ENCODE assay signal across 25 cellular contexts in the genomic region with DNA sequence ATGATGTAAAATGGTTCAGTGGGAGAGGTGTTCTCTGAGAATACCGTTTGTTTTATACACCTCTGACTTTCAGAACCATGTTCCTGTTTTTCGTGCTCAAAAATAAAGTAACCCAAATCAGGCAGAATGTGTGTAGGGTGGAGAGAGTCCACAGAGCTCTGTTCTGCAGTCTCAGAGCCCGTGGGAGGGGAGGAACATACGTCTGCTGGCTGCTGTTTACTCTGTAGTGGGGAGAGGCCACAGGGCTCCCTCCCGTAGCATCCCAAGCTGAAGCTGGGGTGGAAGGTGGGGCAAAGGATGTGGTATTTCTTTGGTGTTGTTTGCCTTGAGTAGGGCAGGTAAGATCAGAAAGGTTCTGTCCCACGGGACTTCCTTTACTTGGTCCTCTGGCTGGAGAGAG.
"Had no signal": no experiment of that assay in that cellular context is flagged by ENCODE, and none has a peak within 500 bp of the region (broad histone marks: within the 10 kb centered on the region; RNA-seq: fewer than 3 reads in every experiment).

No MANE protein-coding gene starts in this region.

- H3K4me1 Mint-ChIP-seq: mesothelial cell of epicardium; naive B cell; stimulated activated naive B cell treated with anti-CD40 and anti-IgM and Interleukin-4, amounts not matched to agents 10 μg/mL and 1 μg/mL and 100 μg/mL, for 72 hours had no signal

- H3K4me3 ChIP-seq: left lung, lower lobe of right lung, pancreas, prostate gland, right lobe of liver, skin epidermis, stomach, thoracic aorta, tibial artery, upper lobe of right lung had no signal

- H3K4me3 Mint-ChIP-seq: mesothelial cell of epicardium; naive B cell; natural killer cell treated with Interleukin-12 subunit alpha and Interleukin-12 subunit beta and Interleukin-15 and Interleukin-18, amount 100 ng/mL, for 72 hours; stimulated activated naive B cell treated with anti-CD40 and anti-IgM and Interleukin-4, amounts not matched to agents 10 μg/mL and 1 μg/mL and 100 μg/mL, for 72 hours had no signal

- H3K27me3 ChIP-seq: left lung, pancreas, right lobe of liver, stomach, tibial artery, upper lobe of right lung had no signal

- H3K9me3 ChIP-seq: left lung, lower lobe of right lung, pancreas, prostate gland, right lobe of liver, stomach, thoracic aorta, tibial artery, upper lobe of right lung had no signal

- ATAC-seq: left colon; left lung; lower lobe of right lung; natural killer cell treated with Interleukin-12 subunit alpha and Interleukin-12 subunit beta and Interleukin-15 and Interleukin-18, amount 100 ng/mL, for 72 hours; pancreas; right lobe of liver; stimulated activated naive B cell treated with anti-CD40 and anti-IgM and Interleukin-4, amounts not matched to agents 10 μg/mL and 1 μg/mL and 100 μg/mL, for 72 hours; stimulated activated naive CD8-positive, alpha-beta T cell treated with anti-CD3 and anti-CD28 coated beads, Interleukin-15, Interleukin-2, amounts not matched to agents 100 U/mL and 50 U/mL, for 24 hours; upper lobe of right lung had no signal

- H3K36me3 Mint-ChIP-seq: mesothelial cell of epicardium; naive B cell; natural killer cell treated with Interleukin-12 subunit alpha and Interleukin-12 subunit beta and Interleukin-15 and Interleukin-18, amount 100 ng/mL, for 72 hours; stimulated activated naive B cell treated with anti-CD40 and anti-IgM and Interleukin-4, amounts not matched to agents 10 μg/mL and 1 μg/mL and 100 μg/mL, for 72 hours had no signal

- H3K36me3 ChIP-seq: left lung, lower lobe of right lung, pancreas, prostate gland, right lobe of liver, stomach, thoracic aorta, tibial artery, upper lobe of right lung had no signal

- H3K27me3 Mint-ChIP-seq: naive B cell; natural killer cell treated with Interleukin-12 subunit alpha and Interleukin-12 subunit beta and Interleukin-15 and Interleukin-18, amount 100 ng/mL, for 72 hours; stimulated activated naive B cell treated with anti-CD40 and anti-IgM and Interleukin-4, amounts not matched to agents 10 μg/mL and 1 μg/mL and 100 μg/mL, for 72 hours had no signal

- FAIRE-seq: kidney, pancreas, urothelium cell line had no signal

- H3K27ac Mint-ChIP-seq: mesothelial cell of epicardium; naive B cell; natural killer cell treated with Interleukin-12 subunit alpha and Interleukin-12 subunit beta and Interleukin-15 and Interleukin-18, amount 100 ng/mL, for 72 hours; stimulated activated naive B cell treated with anti-CD40 and anti-IgM and Interleukin-4, amounts not matched to agents 10 μg/mL and 1 μg/mL and 100 μg/mL, for 72 hours had no signal

- H3K27ac ChIP-seq: left lung, lower lobe of right lung, pancreas, prostate gland, right lobe of liver, skin epidermis, stomach, thoracic aorta, tibial artery, upper lobe of right lung had no signal

- H3K4me1 ChIP-seq: left lung, lower lobe of right lung, pancreas, prostate gland, right lobe of liver, stomach, tibial artery had no signal

- DNase-seq: hippocampal formation; kidney; left colon; left lung; lower lobe of right lung; mesendoderm; naive B cell; pancreas; right lobe of liver; stimulated activated CD4-positive, alpha-beta T cell treated with anti-CD3 and anti-CD28 coated beads, Interleukin-12 subunit alpha, Interleukin-12 subunit beta, amount 100 ng/mL, for 4 hours; stimulated activated CD4-positive, alpha-beta T cell treated with anti-CD3 and anti-CD28 coated beads, Interleukin-15, amount 100 ng/mL, for 24 hours; stimulated activated CD4-positive, alpha-beta T cell treated with anti-CD3 and anti-CD28 coated beads, Interleukin-2, amount 100 ng/mL, for 24 hours; stimulated activated CD4-positive, alpha-beta T cell treated with anti-CD3 and anti-CD28 coated beads, Interleukin-4, amount 100 ng/mL, for 1 hour; stimulated activated naive B cell treated with anti-CD40 and anti-IgM and Interleukin-4, amounts not matched to agents 10 μg/mL and 1 μg/mL and 100 μg/mL, for 72 hours; stimulated activated naive CD8-positive, alpha-beta T cell treated with anti-CD3 and anti-CD28 coated beads, Interleukin-15, Interleukin-2, amounts not matched to agents 100 U/mL and 50 U/mL, for 24 hours; stomach; tibial artery; trophoblast cell; upper lobe of right lung had no signal
